Comparison of ENCODE assay signal across 1 cellular context in the genomic region with DNA sequence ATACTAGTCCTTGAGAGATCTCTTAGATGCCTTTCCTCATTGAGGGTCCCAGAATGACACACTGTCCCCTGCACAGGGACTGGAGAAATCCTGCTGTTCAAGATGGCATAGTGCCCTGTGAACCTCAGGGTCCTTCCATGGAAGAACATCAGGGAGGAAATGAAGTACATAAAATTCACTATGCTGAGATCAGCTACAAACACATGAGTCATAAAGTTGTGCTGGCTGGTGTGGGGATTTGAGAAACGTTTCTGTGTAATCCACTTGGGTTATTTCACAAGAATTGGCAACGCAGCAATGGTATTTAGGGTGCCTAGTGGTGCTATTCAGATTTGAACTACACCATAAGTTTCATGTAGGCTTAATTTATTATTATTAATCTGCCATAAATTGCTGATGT.
TF ChIP-seq lines count a peak whose summit lies in the region.

No MANE protein-coding gene starts in this region.

TF ChIP-seq in A549, 52 proteins besides CTCF, POLR2A, EP300 and RAD21 (continued from another document):
- TF ChIP-seq, protein P1, sequence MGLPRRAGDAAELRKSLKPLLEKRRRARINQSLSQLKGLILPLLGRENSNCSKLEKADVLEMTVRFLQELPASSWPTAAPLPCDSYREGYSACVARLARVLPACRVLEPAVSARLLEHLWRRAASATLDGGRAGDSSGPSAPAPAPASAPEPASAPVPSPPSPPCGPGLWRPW (IDR thresholded peaks at IDR 0.05): peak; percentile 78
